25 cellular contexts compared by ENCODE assay signal in genomic region chr6:132479131-132479530, GRCh38. TPM values are rescaled to one million over a fixed set of nuclear protein-coding genes. Genes with fewer than 3 reads are reported as not detected.
DNase-seq lines count a peak whose midpoint lies in the region; ATAC-seq and TF ChIP-seq lines count a peak whose summit lies in the region.
"Had no signal": no experiment of that assay in that cellular context is flagged by ENCODE, and none has a peak within 500 bp of the region (broad histone marks: within the 10 kb centered on the region; RNA-seq: fewer than 3 reads in every experiment).

No MANE protein-coding gene starts in this region.

- peak overlapping the region; percentile 71 for H2AK9ac ChIP-seq in IMR-90 (replicated peaks; ENCODE audit: low read depth, low read length, poor library complexity)

- WGBS in IMR-90 (ENCODE audit: extremely low coverage in 2 of 2, insufficient read length in 1 of 2), 2 experiments, result 80% methylated on average over 1 of the region's 2 CpGs; no CpG with 5 or more reads in 1 of the 2 experiments

- no peaks in the 10 kb centered on the region for H3K27me3 Mint-ChIP-seq in WTC11 (ENCODE audit: low read depth)
- H3K27me3 Mint-ChIP-seq in CD14-positive monocyte (ENCODE audit: low read depth in 3 of 3), result no peaks in the 10 kb centered on the region
- H3K27me3 Mint-ChIP-seq: CD4-positive, alpha-beta memory T cell had no signal

- H3K36me3 Mint-ChIP-seq in WTC11 (no peaks in the 10 kb centered on the region), CD14-positive monocyte (peaks cover 19 to 39% of the 10 kb centered on the region in 2 donors)

- no peaks in the 10 kb centered on the region; the same call in 1 of the 2 replicates for H3K4me1 ChIP-seq in IMR-90 (ENCODE audit: control insufficient read depth, insufficient read depth, low read length)

- H3K56ac ChIP-seq in IMR-90 (ENCODE audit: extremely low read depth, insufficient read depth, low read length), result no peak overlapping the region

- no peak overlapping the region for H2BK5ac ChIP-seq in IMR-90 (ENCODE audit: low read depth, low read length, poor library complexity, severe bottlenecking)

- TF ChIP-seq RAD21 in IMR-90 (IDR thresholded peaks at IDR 0.05; ENCODE audit: low read length), result no peak

- intact Hi-C loops in IMR-90 (cut with micrococcal nuclease) (no loop called here), CD14-positive monocyte (cut with micrococcal nuclease) (no loop called here)

- 0 out of 2 replicates have a peak overlapping the region, but pooled peaks have one; percentile 33 for H3K23ac ChIP-seq in IMR-90 (ENCODE audit: low read depth, low read length)

- H2BK120ac ChIP-seq in IMR-90 (ENCODE audit: low read depth, low read length), result no peak overlapping the region

- no peak overlapping the region for H2AK5ac ChIP-seq in IMR-90 (ENCODE audit: low read depth, low read length)

- CTCF ChIA-PET in IMR-90 (lab: Yijun Ruan, JAX) (no interaction called here), WTC11 (lab: Charles Lee) (no interaction called here), HEK293T (lab: Yijun Ruan, JAX) (no interaction called here)

- H3K18ac ChIP-seq in IMR-90 (ENCODE audit: low read depth, low read length), result no peak overlapping the region

- H2BK20ac ChIP-seq in IMR-90 (ENCODE audit: low read depth, low read length), result no peak overlapping the region

- BruUV-seq in IMR-90 (replicated peaks; lab: Mats Ljungman, UMichigan), result no TSS peak

- in situ Hi-C loops in IMR-90 (cut with MboI; ENCODE audit: low sequenced_read_pairs), result loop anchor here (25.0 kb wide), 1 partner anchor 792 kb away; no protein-coding TSS in a partner anchor

- no peaks in the 10 kb centered on the region for H3K4me1 Mint-ChIP-seq in WTC11
- peaks cover 20% of the 10 kb centered on the region for H3K4me1 Mint-ChIP-seq in CD14-positive monocyte

- dilution Hi-C loops in IMR-90 (cut with HindIII; ENCODE audit: low sequenced_read_pairs, unreplicated experiment), result loop anchor here (25.0 kb wide), 1 partner anchor 192 kb away; no protein-coding TSS in a partner anchor

- H3K36me3 ChIP-seq in IMR-90 (ENCODE audit: control insufficient read depth, insufficient read depth, low read length), result no peaks in the 10 kb centered on the region

- H4K8ac ChIP-seq in IMR-90 (ENCODE audit: low read depth in 2 of 2, low read length in 2 of 2), result no peak overlapping the region

- H3K9me3 ChIP-seq in IMR-90 (ENCODE audit: control insufficient read depth, insufficient read depth, low read length), result no peaks in the 10 kb centered on the region

- H3K9me1 ChIP-seq in IMR-90 (ENCODE audit: insufficient read depth, low read length), result no peaks in the 10 kb centered on the region; the same call in 1 of the 2 replicates

- H3K4me3 ChIP-seq in AG10803 (ENCODE audit: low read length) (no peak overlapping the region), IMR-90 (ENCODE audit: insufficient read depth, low read depth, low read length) (no peak overlapping the region), fibroblast of the aortic adventitia (ENCODE audit: low read depth, low read length) (no peak overlapping the region)
- H3K4me3 ChIP-seq: BLaER1 treated with 17β-estradiol and CSF1 and Interleukin-3, amounts not matched to agents 10 nM and 100 nM; GM23248 had no signal

- H3K9ac ChIP-seq in IMR-90 (ENCODE audit: low read depth, low read length), result no peak overlapping the region
- H3K9ac ChIP-seq: BLaER1 treated with 17β-estradiol and CSF1 and Interleukin-3, amounts not matched to agents 10 nM and 100 nM; GM23248 had no signal

- no peak overlapping the region for H3K4me2 ChIP-seq in IMR-90 (ENCODE audit: low read depth, low read length)

- ATAC-seq in IMR-90 (ENCODE audit: low read depth) (no peak), WTC11 (no peak)
- ATAC-seq: Panc1 had no signal

- H2AFZ ChIP-seq in IMR-90 (replicated peaks; ENCODE audit: low read length, poor library complexity), result no peak overlapping the region
- H2AFZ ChIP-seq: GM23248 had no signal

- no peaks in the 10 kb centered on the region for H3K9me3 Mint-ChIP-seq in WTC11
- no peaks in the 10 kb centered on the region for H3K9me3 Mint-ChIP-seq in CD14-positive monocyte
- H3K9me3 Mint-ChIP-seq: CD4-positive, alpha-beta memory T cell had no signal

- peaks cover 34 to 41% of the 10 kb centered on the region in 2 experiments for H3K79me1 ChIP-seq in IMR-90 (ENCODE audit: low read depth in 1 of 2, low read length in 2 of 2)

- no peak for TF ChIP-seq CTCF in AG10803 (conservative IDR thresholded peaks at IDR 0.05; ENCODE audit: low read length)
- TF ChIP-seq CTCF in IMR-90 (conservative IDR thresholded peaks at IDR 0.05; ENCODE audit: low read depth, low read length), result no peak
- TF ChIP-seq CTCF in WTC11 (IDR thresholded peaks at IDR 0.05), result no peak
- no peak for TF ChIP-seq CTCF in fibroblast of the aortic adventitia (IDR thresholded peaks at IDR 0.05; ENCODE audit: insufficient read depth, low read length)
- no peak for TF ChIP-seq CTCF in CD14-positive monocyte (IDR thresholded peaks at IDR 0.05)

- DNase-seq in AG10803 (ENCODE audit: low read depth) (peak; percentile 50), IMR-90 (no peak), WTC11 (ENCODE audit: low spot score) (no peak), fibroblast of the aortic adventitia (ENCODE audit: low read depth) (peak; percentile 44), HEK293T (ENCODE audit: extremely low spot score) (no peak), HuH-7 (ENCODE audit: low spot score) (no peak), iPS-NIHi11 (ENCODE audit: low spot score) (no peak), CD14-positive monocyte (ENCODE audit: low spot score) (no peak)
- DNase-seq: CD4-positive, alpha-beta memory T cell; COR-L47; GM23248; H7; Kasumi-1; NCI-H1092 treated with DMSO at 0.1 percent for 48 hours; NCI-H1436; NCI-H187; NCI-H2081 treated with DMSO at 0.1 percent for 48 hours; NCI-H446 treated with DMSO at 0.1 percent for 48 hours; NCI-H526 treated with DMSO at 0.1 percent for 48 hours; SHP77 had no signal

- H3K27ac ChIP-seq in IMR-90 (ENCODE audit: insufficient read depth, low read length), result no peak overlapping the region
- H3K27ac ChIP-seq: BLaER1 treated with 17β-estradiol and CSF1 and Interleukin-3, amounts not matched to agents 10 nM and 100 nM; GM23248; RWPE1 had no signal

- H3K14ac ChIP-seq in IMR-90 (replicated peaks; ENCODE audit: low read depth, low read length), result no peak overlapping the region

- no peak overlapping the region for H4K91ac ChIP-seq in IMR-90 (ENCODE audit: insufficient read depth, low read depth, low read length)

- H3K4ac ChIP-seq in IMR-90 (ENCODE audit: low read depth, low read length), result no peak overlapping the region

- no peaks in the 10 kb centered on the region for H3K27me3 ChIP-seq in IMR-90 (ENCODE audit: control insufficient read depth, insufficient read depth, low read length)
- H3K27me3 ChIP-seq: BLaER1 treated with 17β-estradiol and CSF1 and Interleukin-3, amounts not matched to agents 10 nM and 100 nM had no signal

- no peak overlapping the region for H3K27ac Mint-ChIP-seq in WTC11
- no peak overlapping the region for H3K27ac Mint-ChIP-seq in CD14-positive monocyte
- H3K27ac Mint-ChIP-seq: CD4-positive, alpha-beta memory T cell had no signal

- POLR2A ChIA-PET in IMR-90 (lab: Charles Lee; ENCODE audit: unreplicated experiment) (no interaction called here), WTC11 (lab: Charles Lee) (no interaction called here), HEK293T (lab: Yijun Ruan, JAX) (no interaction called here)

- no peak overlapping the region for H4K5ac ChIP-seq in IMR-90 (ENCODE audit: low read depth, low read length)

- H2BK15ac ChIP-seq in IMR-90 (ENCODE audit: low read depth, low read length), result no peak overlapping the region

- H3K4me3 Mint-ChIP-seq in WTC11 (no peak overlapping the region), CD14-positive monocyte (no peak overlapping the region)
- H3K4me3 Mint-ChIP-seq: CD4-positive, alpha-beta memory T cell had no signal

- H4K20me1 ChIP-seq in IMR-90 (ENCODE audit: insufficient read depth, low read length), result no peaks in the 10 kb centered on the region; the same call in none of the 2 replicates

- no peak for TF ChIP-seq POLR2A in IMR-90 (IDR thresholded peaks at IDR 0.05; ENCODE audit: low read depth, low read length)

TF ChIP-seq in IMR-90, 13 proteins besides CTCF, POLR2A, EP300 and RAD21 (continues in another document):
- TF ChIP-seq MXI1 (IDR thresholded peaks at IDR 0.05; ENCODE audit: borderline replicate concordance, low read depth, low read length), result no peak
- TF ChIP-seq BHLHE40 (IDR thresholded peaks at IDR 0.05; ENCODE audit: low read depth, low read length), result no peak
- TF ChIP-seq FOS (IDR thresholded peaks at IDR 0.05; ENCODE audit: low read depth, low read length), result no peak
- no peak for TF ChIP-seq MAFK (IDR thresholded peaks at IDR 0.05; ENCODE audit: low read depth, low read length)
- TF ChIP-seq CHD1 (IDR thresholded peaks at IDR 0.05; ENCODE audit: low read depth, low read length), result no peak

TF ChIP-seq in WTC11, 78 proteins besides CTCF, POLR2A, EP300 and RAD21:
- TF ChIP-seq GABPB1 (CRISPR knock-in tag; IDR thresholded peaks at IDR 0.05) (peak; percentile 42; the same call in 1 of the 2 replicates), CBFB (CRISPR knock-in tag; IDR thresholded peaks at IDR 0.05; ENCODE audit: low read depth) (no peak)

TF ChIP-seq in HEK293T, 16 proteins besides CTCF, POLR2A, EP300 and RAD21:
- TF ChIP-seq L3MBTL2 (conservative IDR thresholded peaks at IDR 0.05) (no peak), LEF1 (IDR thresholded peaks at IDR 0.05; ENCODE audit: borderline replicate concordance) (no peak), HDGF (IDR thresholded peaks at IDR 0.05; ENCODE audit: borderline replicate concordance) (no peak), BHLHE40 (IDR thresholded peaks at IDR 0.05; ENCODE audit: borderline replicate concordance) (no peak), ELF4 (IDR thresholded peaks at IDR 0.05) (no peak), SUZ12 (IDR thresholded peaks at IDR 0.05) (no peak), FOXK2 (IDR thresholded peaks at IDR 0.05) (no peak), CTBP1 (IDR thresholded peaks at IDR 0.05; ENCODE audit: borderline replicate concordance) (no peak), NFRKB (IDR thresholded peaks at IDR 0.05) (no peak)
TF ChIP-seq in HEK293T: peak in this region for 0.

RNA-seq across cellular contexts. Expression of gene STX7, which starts 33.8 kb away (rescaled TPM):
- total RNA-seq in IMR-90 (2012; rRNA removed), result 26.1 and 35.1 TPM in 2 replicates
- 13.3 and 16.5 TPM in 2 replicates for polyA plus RNA-seq in IMR-90 (2012; rRNA removed)
- 11.5 and 16.1 TPM in 2 replicates for polyA plus RNA-seq in IMR-90 (2012; cell fraction: cytosol; rRNA removed)
- 6.4 and 14.9 TPM in 2 replicates for polyA plus RNA-seq in IMR-90 (2012; cell fraction: nucleus; rRNA removed; ENCODE audit: low replicate concordance)
- total RNA-seq in WTC11 (2021), result 25.6 to 30.4 TPM (median 26.5 TPM) in 3 replicates
- total RNA-seq in fibroblast of the aortic adventitia (ENCODE audit: low replicate concordance), result 21.9 and 49.7 TPM in 2 replicates
- 10 to 100 TPM; 81.7 to 85.1 TPM for polyA plus RNA-seq in CD14-positive monocyte

RNA-seq across cellular contexts. Expression of gene TAAR9, which starts 58.9 kb away (rescaled TPM):
- total RNA-seq in IMR-90 (2012; rRNA removed) (not detected in 2 replicates), WTC11 (2021) (not detected in 3 replicates), fibroblast of the aortic adventitia (ENCODE audit: low replicate concordance) (0.09 TPM in 1 of 2 replicates, not detected in the other)
- polyA plus RNA-seq in IMR-90 (2012; rRNA removed) (not detected in 2 replicates), CD14-positive monocyte (not detected)
- not detected in 2 replicates for polyA plus RNA-seq in IMR-90 (2012; cell fraction: cytosol; rRNA removed)
- polyA plus RNA-seq in IMR-90 (2012; cell fraction: nucleus; rRNA removed; ENCODE audit: low replicate concordance), result not detected in 2 replicates
- total RNA-seq: A172; CD4-positive, alpha-beta memory T cell; GM23248; H7; M059J had no signal
- polyA plus RNA-seq: CD4-positive, alpha-beta memory T cell; GM23248 had no signal

Comparison
In these comparisons a context has a peak if more than half of its experiments do, and no peak if none do; other contexts are left out.
1. DNase-seq: peak in AG10803 (single experiment) and fibroblast of the aortic adventitia (single experiment); none in IMR-90 (single experiment), WTC11 (single experiment), HEK293T (single experiment), HuH-7 (single experiment), iPS-NIHi11 (single experiment) and CD14-positive monocyte (single experiment).